Comparison of ENCODE assay signal across 1 cellular context in the genomic region with DNA sequence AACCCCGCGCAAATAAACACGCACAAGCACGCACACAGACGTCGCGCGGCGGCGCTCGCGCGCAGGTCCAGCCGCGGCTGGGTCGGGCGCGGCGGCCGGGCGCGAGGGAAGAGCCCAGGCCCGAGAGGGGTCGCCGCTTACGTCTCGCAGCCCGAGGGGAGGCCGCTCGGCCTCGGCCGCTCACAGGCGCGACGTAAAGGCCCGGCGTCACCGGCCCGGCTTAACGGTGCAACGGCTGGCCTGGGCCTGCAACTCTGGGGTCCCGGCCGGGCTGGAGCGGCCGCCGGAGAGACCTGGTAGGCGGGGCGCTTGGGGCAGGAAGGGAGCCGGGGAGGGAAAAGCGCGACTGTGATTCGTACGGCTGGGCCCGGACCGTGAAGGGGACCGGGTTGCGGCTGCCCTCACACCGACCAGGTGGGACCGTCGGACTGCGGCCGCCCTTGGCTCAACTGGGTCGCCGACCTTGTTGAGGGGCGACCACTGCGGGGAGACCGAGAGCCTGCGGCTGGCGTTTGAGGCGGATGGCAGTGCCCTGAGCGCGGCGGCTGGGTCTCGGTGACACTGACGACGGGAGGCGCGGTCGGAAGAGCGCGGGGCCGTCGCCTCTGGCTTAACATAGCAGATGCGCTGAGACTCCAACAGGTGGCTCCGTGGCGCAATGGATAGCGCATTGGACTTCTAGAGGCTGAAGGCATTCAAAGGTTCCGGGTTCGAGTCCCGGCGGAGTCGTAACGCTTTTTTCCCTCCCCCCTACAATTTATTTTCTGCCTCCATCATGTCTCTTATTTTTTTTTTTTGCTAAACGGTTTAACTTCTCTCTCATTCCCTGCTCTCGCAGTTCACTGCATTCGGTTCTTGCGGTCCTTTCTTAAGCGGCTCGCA.
TF ChIP-seq lines count a peak whose summit lies in the region.

No MANE protein-coding gene starts in this region.

TF ChIP-seq in HepG2, 621 proteins besides CTCF, POLR2A, EP300 and RAD21 (continued from another document and continues in another):
- TF ChIP-seq, protein P1, sequence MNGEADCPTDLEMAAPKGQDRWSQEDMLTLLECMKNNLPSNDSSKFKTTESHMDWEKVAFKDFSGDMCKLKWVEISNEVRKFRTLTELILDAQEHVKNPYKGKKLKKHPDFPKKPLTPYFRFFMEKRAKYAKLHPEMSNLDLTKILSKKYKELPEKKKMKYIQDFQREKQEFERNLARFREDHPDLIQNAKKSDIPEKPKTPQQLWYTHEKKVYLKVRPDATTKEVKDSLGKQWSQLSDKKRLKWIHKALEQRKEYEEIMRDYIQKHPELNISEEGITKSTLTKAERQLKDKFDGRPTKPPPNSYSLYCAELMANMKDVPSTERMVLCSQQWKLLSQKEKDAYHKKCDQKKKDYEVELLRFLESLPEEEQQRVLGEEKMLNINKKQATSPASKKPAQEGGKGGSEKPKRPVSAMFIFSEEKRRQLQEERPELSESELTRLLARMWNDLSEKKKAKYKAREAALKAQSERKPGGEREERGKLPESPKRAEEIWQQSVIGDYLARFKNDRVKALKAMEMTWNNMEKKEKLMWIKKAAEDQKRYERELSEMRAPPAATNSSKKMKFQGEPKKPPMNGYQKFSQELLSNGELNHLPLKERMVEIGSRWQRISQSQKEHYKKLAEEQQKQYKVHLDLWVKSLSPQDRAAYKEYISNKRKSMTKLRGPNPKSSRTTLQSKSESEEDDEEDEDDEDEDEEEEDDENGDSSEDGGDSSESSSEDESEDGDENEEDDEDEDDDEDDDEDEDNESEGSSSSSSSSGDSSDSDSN (CRISPR knock-in tag; IDR thresholded peaks at IDR 0.05), result peak; percentile 94
- TF ChIP-seq TARDBP (CRISPR knock-in tag; IDR thresholded peaks at IDR 0.05) (peak; percentile 81), TAF15 (IDR thresholded peaks at IDR 0.05; ENCODE audit: low read depth, low read length, poor library complexity, severe bottlenecking) (no peak), ZNF552 (CRISPR knock-in tag; IDR thresholded peaks at IDR 0.05; ENCODE audit: borderline replicate concordance) (no peak), ZNF124 (CRISPR knock-in tag; IDR thresholded peaks at IDR 0.05) (0 out of 2 replicates have a peak, but pooled peaks have one; percentile 59), CBX2 (IDR thresholded peaks at IDR 0.05; ENCODE audit: low read depth, low read length) (no peak), CBX2 (CRISPR knock-in tag; IDR thresholded peaks at IDR 0.05; ENCODE audit: low read depth) (no peak), ZNF790 (CRISPR knock-in tag; IDR thresholded peaks at IDR 0.05; ENCODE audit: borderline replicate concordance) (peak; percentile 64; the same call in 1 of the 2 replicates), ZNF598 (CRISPR knock-in tag; IDR thresholded peaks at IDR 0.05; ENCODE audit: borderline replicate concordance) (peak; percentile 85; the same call in 1 of the 2 replicates), ZSCAN29 (CRISPR knock-in tag; conservative IDR thresholded peaks at IDR 0.05) (no peak), MBNL3 (CRISPR knock-in tag; conservative IDR thresholded peaks at IDR 0.05) (no peak; the same call in 1 of the 2 replicates), ZNF614 (CRISPR knock-in tag; IDR thresholded peaks at IDR 0.05; ENCODE audit: borderline replicate concordance) (peak; percentile 74; the same call in 1 of the 2 replicates), DNMT1 (CRISPR knock-in tag; IDR thresholded peaks at IDR 0.05) (no peak)
- TF ChIP-seq, protein P2, sequence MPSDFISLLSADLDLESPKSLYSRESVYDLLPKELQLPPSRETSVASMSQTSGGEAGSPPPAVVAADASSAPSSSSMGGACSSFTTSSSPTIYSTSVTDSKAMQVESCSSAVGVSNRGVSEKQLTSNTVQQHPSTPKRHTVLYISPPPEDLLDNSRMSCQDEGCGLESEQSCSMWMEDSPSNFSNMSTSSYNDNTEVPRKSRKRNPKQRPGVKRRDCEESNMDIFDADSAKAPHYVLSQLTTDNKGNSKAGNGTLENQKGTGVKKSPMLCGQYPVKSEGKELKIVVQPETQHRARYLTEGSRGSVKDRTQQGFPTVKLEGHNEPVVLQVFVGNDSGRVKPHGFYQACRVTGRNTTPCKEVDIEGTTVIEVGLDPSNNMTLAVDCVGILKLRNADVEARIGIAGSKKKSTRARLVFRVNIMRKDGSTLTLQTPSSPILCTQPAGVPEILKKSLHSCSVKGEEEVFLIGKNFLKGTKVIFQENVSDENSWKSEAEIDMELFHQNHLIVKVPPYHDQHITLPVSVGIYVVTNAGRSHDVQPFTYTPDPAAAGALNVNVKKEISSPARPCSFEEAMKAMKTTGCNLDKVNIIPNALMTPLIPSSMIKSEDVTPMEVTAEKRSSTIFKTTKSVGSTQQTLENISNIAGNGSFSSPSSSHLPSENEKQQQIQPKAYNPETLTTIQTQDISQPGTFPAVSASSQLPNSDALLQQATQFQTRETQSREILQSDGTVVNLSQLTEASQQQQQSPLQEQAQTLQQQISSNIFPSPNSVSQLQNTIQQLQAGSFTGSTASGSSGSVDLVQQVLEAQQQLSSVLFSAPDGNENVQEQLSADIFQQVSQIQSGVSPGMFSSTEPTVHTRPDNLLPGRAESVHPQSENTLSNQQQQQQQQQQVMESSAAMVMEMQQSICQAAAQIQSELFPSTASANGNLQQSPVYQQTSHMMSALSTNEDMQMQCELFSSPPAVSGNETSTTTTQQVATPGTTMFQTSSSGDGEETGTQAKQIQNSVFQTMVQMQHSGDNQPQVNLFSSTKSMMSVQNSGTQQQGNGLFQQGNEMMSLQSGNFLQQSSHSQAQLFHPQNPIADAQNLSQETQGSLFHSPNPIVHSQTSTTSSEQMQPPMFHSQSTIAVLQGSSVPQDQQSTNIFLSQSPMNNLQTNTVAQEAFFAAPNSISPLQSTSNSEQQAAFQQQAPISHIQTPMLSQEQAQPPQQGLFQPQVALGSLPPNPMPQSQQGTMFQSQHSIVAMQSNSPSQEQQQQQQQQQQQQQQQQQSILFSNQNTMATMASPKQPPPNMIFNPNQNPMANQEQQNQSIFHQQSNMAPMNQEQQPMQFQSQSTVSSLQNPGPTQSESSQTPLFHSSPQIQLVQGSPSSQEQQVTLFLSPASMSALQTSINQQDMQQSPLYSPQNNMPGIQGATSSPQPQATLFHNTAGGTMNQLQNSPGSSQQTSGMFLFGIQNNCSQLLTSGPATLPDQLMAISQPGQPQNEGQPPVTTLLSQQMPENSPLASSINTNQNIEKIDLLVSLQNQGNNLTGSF (CRISPR knock-in tag; IDR thresholded peaks at IDR 0.05), result no peak
- TF ChIP-seq, protein P3, sequence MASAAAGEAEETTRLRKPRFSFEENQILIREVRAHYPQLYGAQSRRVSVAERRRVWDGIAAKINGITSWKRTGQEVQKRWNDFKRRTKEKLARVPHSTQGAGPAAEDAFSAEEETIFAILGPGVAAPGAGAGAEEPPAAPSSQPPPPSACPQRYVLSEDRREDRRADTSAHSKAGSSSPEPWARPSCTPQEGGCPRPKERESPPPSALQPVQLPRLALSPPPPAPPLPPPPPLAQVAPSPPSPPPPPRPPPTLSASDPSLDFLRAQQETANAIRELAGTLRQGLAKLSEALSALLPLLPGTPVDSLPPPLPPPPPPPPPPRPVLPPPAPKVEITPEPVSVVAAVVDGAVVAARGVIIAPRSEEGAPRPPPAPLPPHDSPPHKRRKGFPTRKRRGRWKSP (CRISPR knock-in tag; IDR thresholded peaks at IDR 0.05), result peak; percentile 94
- TF ChIP-seq, protein P4, sequence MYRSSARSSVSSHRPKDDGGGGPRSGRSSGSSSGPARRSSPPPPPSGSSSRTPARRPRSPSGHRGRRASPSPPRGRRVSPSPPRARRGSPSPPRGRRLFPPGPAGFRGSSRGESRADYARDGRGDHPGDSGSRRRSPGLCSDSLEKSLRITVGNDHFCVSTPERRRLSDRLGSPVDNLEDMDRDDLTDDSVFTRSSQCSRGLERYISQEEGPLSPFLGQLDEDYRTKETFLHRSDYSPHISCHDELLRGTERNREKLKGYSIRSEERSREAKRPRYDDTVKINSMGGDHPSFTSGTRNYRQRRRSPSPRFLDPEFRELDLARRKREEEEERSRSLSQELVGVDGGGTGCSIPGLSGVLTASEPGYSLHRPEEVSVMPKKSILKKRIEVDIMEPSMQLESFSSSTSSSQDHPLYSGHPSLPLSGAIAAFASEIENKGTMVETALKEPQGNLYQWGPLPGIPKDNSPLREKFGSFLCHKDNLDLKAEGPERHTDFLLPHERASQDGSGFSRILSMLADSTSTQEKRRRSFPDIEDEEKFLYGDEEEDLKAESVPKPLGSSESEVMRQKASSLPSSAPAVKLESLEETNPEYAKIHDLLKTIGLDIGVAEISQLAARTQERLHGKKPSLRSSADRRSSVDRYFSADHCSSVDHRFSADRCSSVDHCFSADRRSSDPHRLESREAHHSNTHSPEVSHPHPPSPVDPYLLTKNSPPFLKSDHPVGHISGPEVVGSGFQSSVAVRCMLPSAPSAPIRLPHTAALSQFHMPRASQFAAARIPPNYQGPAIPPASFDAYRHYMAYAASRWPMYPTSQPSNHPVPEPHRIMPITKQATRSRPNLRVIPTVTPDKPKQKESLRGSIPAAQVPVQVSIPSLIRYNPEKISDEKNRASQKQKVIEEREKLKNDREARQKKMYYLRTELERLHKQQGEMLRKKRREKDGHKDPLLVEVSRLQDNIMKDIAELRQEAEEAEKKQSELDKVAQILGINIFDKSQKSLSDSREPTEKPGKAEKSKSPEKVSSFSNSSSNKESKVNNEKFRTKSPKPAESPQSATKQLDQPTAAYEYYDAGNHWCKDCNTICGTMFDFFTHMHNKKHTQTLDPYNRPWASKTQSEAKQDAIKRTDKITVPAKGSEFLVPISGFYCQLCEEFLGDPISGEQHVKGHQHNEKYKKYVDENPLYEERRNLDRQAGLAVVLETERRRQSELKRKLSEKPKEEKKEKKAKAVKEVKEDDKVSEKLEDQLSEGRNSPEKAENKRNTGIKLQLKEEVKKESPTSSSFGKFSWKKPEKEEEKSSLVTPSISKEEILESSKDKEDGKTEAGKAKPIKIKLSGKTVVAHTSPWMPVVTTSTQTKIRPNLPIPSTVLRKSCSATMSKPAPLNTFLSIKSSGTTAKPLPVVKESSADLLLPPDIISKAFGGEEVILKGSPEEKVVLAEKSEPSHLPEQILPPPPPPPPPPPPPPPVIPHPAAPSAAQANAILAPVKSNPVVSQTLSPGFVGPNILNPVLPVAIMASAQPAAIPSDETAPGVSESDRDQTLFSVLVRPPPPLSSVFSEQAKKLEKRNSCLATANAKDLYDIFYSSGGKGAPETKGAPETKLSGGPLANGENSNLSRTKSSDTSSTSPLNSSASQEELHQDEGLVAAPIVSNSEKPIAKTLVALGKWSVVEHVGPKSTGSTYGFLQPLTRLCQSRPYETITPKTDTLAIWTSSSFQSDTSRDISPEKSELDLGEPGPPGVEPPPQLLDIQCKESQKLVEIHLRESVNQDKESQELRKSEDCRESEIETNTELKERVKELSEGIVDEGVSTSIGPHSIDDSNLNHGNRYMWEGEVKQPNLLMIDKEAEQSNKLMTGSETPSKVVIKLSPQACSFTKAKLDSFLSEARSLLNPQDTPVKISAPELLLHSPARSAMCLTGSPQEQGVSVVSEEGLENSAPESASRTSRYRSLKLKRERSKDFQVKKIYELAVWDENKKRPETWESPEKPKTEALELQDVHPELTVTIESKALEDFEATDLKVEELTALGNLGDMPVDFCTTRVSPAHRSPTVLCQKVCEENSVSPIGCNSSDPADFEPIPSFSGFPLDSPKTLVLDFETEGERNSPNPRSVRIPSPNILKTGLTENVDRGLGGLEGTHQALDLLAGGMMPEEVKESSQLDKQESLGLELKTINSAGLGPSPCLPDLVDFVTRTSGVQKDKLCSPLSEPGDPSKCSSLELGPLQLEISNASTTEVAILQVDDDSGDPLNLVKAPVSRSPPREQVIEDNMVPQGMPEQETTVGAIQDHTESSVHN (CRISPR knock-in tag; IDR thresholded peaks at IDR 0.05), result no peak
- TF ChIP-seq, protein P5, sequence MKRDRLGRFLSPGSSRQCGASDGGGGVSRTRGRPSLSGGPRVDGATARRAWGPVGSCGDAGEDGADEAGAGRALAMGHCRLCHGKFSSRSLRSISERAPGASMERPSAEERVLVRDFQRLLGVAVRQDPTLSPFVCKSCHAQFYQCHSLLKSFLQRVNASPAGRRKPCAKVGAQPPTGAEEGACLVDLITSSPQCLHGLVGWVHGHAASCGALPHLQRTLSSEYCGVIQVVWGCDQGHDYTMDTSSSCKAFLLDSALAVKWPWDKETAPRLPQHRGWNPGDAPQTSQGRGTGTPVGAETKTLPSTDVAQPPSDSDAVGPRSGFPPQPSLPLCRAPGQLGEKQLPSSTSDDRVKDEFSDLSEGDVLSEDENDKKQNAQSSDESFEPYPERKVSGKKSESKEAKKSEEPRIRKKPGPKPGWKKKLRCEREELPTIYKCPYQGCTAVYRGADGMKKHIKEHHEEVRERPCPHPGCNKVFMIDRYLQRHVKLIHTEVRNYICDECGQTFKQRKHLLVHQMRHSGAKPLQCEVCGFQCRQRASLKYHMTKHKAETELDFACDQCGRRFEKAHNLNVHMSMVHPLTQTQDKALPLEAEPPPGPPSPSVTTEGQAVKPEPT (CRISPR knock-in tag; IDR thresholded peaks at IDR 0.05; ENCODE audit: low read depth), result no peak
- TF ChIP-seq, protein P6, sequence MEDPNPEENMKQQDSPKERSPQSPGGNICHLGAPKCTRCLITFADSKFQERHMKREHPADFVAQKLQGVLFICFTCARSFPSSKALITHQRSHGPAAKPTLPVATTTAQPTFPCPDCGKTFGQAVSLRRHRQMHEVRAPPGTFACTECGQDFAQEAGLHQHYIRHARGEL (CRISPR knock-in tag; IDR thresholded peaks at IDR 0.05), result peak; percentile 71; the same call in 1 of the 2 replicates
- TF ChIP-seq, protein P7, sequence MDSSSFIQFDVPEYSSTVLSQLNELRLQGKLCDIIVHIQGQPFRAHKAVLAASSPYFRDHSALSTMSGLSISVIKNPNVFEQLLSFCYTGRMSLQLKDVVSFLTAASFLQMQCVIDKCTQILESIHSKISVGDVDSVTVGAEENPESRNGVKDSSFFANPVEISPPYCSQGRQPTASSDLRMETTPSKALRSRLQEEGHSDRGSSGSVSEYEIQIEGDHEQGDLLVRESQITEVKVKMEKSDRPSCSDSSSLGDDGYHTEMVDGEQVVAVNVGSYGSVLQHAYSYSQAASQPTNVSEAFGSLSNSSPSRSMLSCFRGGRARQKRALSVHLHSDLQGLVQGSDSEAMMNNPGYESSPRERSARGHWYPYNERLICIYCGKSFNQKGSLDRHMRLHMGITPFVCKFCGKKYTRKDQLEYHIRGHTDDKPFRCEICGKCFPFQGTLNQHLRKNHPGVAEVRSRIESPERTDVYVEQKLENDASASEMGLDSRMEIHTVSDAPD (CRISPR knock-in tag; IDR thresholded peaks at IDR 0.05), result peak; percentile 40; the same call in 1 of the 2 replicates
- TF ChIP-seq, protein P8, sequence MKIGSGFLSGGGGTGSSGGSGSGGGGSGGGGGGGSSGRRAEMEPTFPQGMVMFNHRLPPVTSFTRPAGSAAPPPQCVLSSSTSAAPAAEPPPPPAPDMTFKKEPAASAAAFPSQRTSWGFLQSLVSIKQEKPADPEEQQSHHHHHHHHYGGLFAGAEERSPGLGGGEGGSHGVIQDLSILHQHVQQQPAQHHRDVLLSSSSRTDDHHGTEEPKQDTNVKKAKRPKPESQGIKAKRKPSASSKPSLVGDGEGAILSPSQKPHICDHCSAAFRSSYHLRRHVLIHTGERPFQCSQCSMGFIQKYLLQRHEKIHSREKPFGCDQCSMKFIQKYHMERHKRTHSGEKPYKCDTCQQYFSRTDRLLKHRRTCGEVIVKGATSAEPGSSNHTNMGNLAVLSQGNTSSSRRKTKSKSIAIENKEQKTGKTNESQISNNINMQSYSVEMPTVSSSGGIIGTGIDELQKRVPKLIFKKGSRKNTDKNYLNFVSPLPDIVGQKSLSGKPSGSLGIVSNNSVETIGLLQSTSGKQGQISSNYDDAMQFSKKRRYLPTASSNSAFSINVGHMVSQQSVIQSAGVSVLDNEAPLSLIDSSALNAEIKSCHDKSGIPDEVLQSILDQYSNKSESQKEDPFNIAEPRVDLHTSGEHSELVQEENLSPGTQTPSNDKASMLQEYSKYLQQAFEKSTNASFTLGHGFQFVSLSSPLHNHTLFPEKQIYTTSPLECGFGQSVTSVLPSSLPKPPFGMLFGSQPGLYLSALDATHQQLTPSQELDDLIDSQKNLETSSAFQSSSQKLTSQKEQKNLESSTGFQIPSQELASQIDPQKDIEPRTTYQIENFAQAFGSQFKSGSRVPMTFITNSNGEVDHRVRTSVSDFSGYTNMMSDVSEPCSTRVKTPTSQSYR (CRISPR knock-in tag; IDR thresholded peaks at IDR 0.05; ENCODE audit: borderline replicate concordance), result peak; percentile 23; the same call in 1 of the 2 replicates
